In the genomic region with DNA sequence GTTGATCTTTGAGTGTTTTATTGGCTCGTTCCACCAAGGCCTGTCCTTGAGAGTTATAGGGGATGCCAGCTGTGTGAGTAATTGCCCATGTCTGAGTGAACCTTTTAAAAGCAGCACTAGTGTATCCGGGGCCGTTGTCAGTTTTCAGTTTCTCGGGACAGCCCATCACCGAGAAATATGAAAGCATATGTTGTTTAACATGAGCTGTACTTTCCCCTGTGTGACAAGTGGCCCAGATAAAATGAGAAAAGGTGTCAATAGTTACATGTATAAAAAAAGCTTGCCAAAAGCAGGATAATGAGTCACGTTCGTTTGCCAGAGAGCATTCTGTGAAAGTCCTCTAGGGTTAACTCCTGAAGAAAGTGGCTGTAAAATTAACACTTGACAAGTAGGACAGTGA, we compare ENCODE assay signal across 15 cellular contexts. TPM values are rescaled to one million over a fixed set of nuclear protein-coding genes. Genes with fewer than 3 reads are reported as not detected.
A peak's percentile ranks its signal among the peaks of the same experiment; 100 is the strongest.
DNase-seq lines count a peak whose midpoint lies in the region; ATAC-seq and TF ChIP-seq lines count a peak whose summit lies in the region.
"Had no signal": no experiment of that assay in that cellular context is flagged by ENCODE, and none has a peak within 500 bp of the region (broad histone marks: within the 10 kb centered on the region; RNA-seq: fewer than 3 reads in every experiment).

No MANE protein-coding gene starts in this region.

- peak overlapping the region; percentile 67 for H2AFZ ChIP-seq in SK-N-SH (ENCODE audit: low read depth)

- H3K27ac ChIP-seq in SK-N-SH (ENCODE audit: low read depth in 2 of 2, low read length in 1 of 2) (peak overlapping the region; percentile 55 to 70; a peak in 3 of 4 replicates), aorta (ENCODE audit: low read depth in 1 of 2, low read length in 2 of 2) (no peak overlapping the region)

- peaks cover 2% of the 10 kb centered on the region for H3F3A ChIP-seq in SK-N-SH (replicated peaks; ENCODE audit: insufficient read depth)

- POLR2A ChIA-PET in SK-N-SH (lab: Yijun Ruan, JAX) = no interaction called here

- no peaks in the 10 kb centered on the region for H3K9me2 ChIP-seq in SK-N-SH

- H4K20me1 ChIP-seq in SK-N-SH (ENCODE audit: insufficient read depth) = no peaks in the 10 kb centered on the region

- H3K79me2 ChIP-seq in SK-N-SH (ENCODE audit: insufficient read depth) = no peaks in the 10 kb centered on the region

- 13% methylated on average over 7 of the region's 7 CpGs for WGBS in SK-N-SH (ENCODE audit: low lambda C conversion rate)
- 6 to 8% methylated on average over 7 of the region's 7 CpGs for WGBS in aorta, 2 donors

- H3K27me3 ChIP-seq in SK-N-SH (ENCODE audit: insufficient read depth) (no peaks in the 10 kb centered on the region), aorta (ENCODE audit: control insufficient read depth in 1 of 2, insufficient read depth in 2 of 2, low read length in 1 of 2) (no peaks in the 10 kb centered on the region)
- H3K27me3 ChIP-seq: sigmoid colon had no signal

- intact Hi-C loops in Right ventricle myocardium superior (cut with DNase I) (no loop called here), left cardiac atrium (cut with DNase I) (no loop called here), aorta (cut with DNase I) (loop anchor here in 1 of 2 donors (10.0 kb wide), 2 partner anchors 66 to 256 kb away; no protein-coding TSS in a partner anchor)

- H3K4me3 ChIP-seq in SK-N-SH (ENCODE audit: low read depth in 2 of 2, low read length in 1 of 2) (no peak overlapping the region; a peak in 1 of 4 replicates), aorta (ENCODE audit: low read length in 2 of 2) (peak overlapping the region; percentile 24 to 61)

- peaks cover 0 to 20% of the 10 kb centered on the region in 2 experiments; a peak in 2 of 4 replicates for H3K4me1 ChIP-seq in SK-N-SH (ENCODE audit: control insufficient read depth in 1 of 2, insufficient read depth in 2 of 2, low read depth in 1 of 2, low read length in 1 of 2)
- H3K4me1 ChIP-seq in aorta (ENCODE audit: control insufficient read depth in 1 of 2, insufficient read depth in 2 of 2, low read length in 2 of 2) = peaks cover 4 to 6% of the 10 kb centered on the region in 2 donors

- TF ChIP-seq EP300 in SK-N-SH (IDR thresholded peaks at IDR 0.05; ENCODE audit: borderline replicate concordance in 1 of 2, low read depth in 1 of 2, low read length in 1 of 2) = peak in 1 of 2 experiments; percentile 49; a peak in 1 of 4 replicates

- DNase-seq in Right ventricle myocardium superior = no peak
- DNase-seq in left cardiac atrium = no peak
- no peak for DNase-seq in SK-N-SH
- DNase-seq in kidney tubule cell (ENCODE audit: low spot score) = peak; percentile 66
- DNase-seq in aorta = no peak
- DNase-seq in OCI-M2 (lab: John Stamatoyannopoulos, UW; ENCODE audit: unreplicated experiment) = no peak
- DNase-seq: activated CD4-positive, alpha-beta T cell treated with anti-CD3 and anti-CD28 coated beads, Interleukin-2, amount 50 U/mL, for 4 hours; activated gamma-delta T cell; cerebellar nuclear complex; NCI-H774; sigmoid colon had no signal

- H3K4me2 ChIP-seq in SK-N-SH = peak overlapping the region; percentile 36

- H3K36me3 ChIP-seq in SK-N-SH (replicated peaks in 1 of 2; ENCODE audit: control insufficient read depth in 1 of 2, insufficient read depth in 2 of 2, low read length in 1 of 2) = no peaks in the 10 kb centered on the region
- H3K36me3 ChIP-seq in aorta (ENCODE audit: control insufficient read depth in 1 of 2, insufficient read depth in 2 of 2, low read length in 1 of 2) = no peaks in the 10 kb centered on the region
- H3K36me3 ChIP-seq: sigmoid colon had no signal

- ATAC-seq in Right ventricle myocardium superior (ENCODE audit: poor library complexity) (peak; percentile 29), left cardiac atrium (no peak), aorta (ENCODE audit: low FRiP score) (peak; percentile 66), HG02610 (IDR thresholded peaks at IDR 0.05; ENCODE audit: unreplicated experiment) (no peak)
- no peak for ATAC-seq in activated CD4-positive, CD25-positive, alpha-beta regulatory T cell treated with anti-CD3 and anti-CD28 coated beads, Interleukin-2, amount 50 U/mL, for 24 hours

- TF ChIP-seq RAD21 in SK-N-SH (IDR thresholded peaks at IDR 0.05; ENCODE audit: low read length) = no peak

- CTCF ChIA-PET in SK-N-SH (lab: Yijun Ruan, JAX) = interaction anchor here (0.9 to 1.8 kb wide), 3 partner anchors 8 to 466 kb away, joined by 3 to 6 read pairs (median 5); no protein-coding TSS in a partner anchor

- H3K9me3 ChIP-seq in SK-N-SH = no peaks in the 10 kb centered on the region
- H3K9me3 ChIP-seq in aorta (ENCODE audit: control insufficient read depth, low read length) = no peaks in the 10 kb centered on the region
- H3K9me3 ChIP-seq: sigmoid colon had no signal

- no peak for TF ChIP-seq CTCF in SK-N-SH (IDR thresholded peaks at IDR 0.05)

- peak overlapping the region; percentile 5; the same call in 1 of the 2 replicates for H3K9ac ChIP-seq in SK-N-SH

TF ChIP-seq in SK-N-SH, 30 proteins besides CTCF, POLR2A, EP300 and RAD21 (continues in another document):
- no peak for TF ChIP-seq FOXM1 (IDR thresholded peaks at IDR 0.05; ENCODE audit: low read depth)
- no peak for TF ChIP-seq POLR2AphosphoS5 (IDR thresholded peaks at IDR 0.05; ENCODE audit: low read depth, low read length)
- TF ChIP-seq TAF1 (IDR thresholded peaks at IDR 0.05; ENCODE audit: borderline replicate concordance, low read depth, low read length) = no peak
- no peak for TF ChIP-seq MEF2A (IDR thresholded peaks at IDR 0.05; ENCODE audit: borderline replicate concordance, low read depth)
- no peak for TF ChIP-seq YY1 (IDR thresholded peaks at IDR 0.05; ENCODE audit: low read depth)
- TF ChIP-seq, protein P1, sequence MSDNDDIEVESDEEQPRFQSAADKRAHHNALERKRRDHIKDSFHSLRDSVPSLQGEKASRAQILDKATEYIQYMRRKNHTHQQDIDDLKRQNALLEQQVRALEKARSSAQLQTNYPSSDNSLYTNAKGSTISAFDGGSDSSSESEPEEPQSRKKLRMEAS (IDR thresholded peaks at IDR 0.05; ENCODE audit: low read depth) = peak; percentile 28; the same call in 1 of the 2 replicates
- TF ChIP-seq, protein P2, sequence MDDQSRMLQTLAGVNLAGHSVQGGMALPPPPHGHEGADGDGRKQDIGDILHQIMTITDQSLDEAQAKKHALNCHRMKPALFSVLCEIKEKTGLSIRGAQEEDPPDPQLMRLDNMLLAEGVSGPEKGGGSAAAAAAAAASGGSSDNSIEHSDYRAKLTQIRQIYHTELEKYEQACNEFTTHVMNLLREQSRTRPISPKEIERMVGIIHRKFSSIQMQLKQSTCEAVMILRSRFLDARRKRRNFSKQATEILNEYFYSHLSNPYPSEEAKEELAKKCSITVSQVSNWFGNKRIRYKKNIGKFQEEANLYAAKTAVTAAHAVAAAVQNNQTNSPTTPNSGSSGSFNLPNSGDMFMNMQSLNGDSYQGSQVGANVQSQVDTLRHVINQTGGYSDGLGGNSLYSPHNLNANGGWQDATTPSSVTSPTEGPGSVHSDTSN (IDR thresholded peaks at IDR 0.05) = peak; percentile 94
- TF ChIP-seq RFX5 (IDR thresholded peaks at IDR 0.05; ENCODE audit: low read length) = no peak
- no peak for TF ChIP-seq SMC3 (IDR thresholded peaks at IDR 0.05; ENCODE audit: low read depth, low read length)
- TF ChIP-seq, protein P3, sequence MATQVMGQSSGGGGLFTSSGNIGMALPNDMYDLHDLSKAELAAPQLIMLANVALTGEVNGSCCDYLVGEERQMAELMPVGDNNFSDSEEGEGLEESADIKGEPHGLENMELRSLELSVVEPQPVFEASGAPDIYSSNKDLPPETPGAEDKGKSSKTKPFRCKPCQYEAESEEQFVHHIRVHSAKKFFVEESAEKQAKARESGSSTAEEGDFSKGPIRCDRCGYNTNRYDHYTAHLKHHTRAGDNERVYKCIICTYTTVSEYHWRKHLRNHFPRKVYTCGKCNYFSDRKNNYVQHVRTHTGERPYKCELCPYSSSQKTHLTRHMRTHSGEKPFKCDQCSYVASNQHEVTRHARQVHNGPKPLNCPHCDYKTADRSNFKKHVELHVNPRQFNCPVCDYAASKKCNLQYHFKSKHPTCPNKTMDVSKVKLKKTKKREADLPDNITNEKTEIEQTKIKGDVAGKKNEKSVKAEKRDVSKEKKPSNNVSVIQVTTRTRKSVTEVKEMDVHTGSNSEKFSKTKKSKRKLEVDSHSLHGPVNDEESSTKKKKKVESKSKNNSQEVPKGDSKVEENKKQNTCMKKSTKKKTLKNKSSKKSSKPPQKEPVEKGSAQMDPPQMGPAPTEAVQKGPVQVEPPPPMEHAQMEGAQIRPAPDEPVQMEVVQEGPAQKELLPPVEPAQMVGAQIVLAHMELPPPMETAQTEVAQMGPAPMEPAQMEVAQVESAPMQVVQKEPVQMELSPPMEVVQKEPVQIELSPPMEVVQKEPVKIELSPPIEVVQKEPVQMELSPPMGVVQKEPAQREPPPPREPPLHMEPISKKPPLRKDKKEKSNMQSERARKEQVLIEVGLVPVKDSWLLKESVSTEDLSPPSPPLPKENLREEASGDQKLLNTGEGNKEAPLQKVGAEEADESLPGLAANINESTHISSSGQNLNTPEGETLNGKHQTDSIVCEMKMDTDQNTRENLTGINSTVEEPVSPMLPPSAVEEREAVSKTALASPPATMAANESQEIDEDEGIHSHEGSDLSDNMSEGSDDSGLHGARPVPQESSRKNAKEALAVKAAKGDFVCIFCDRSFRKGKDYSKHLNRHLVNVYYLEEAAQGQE (IDR thresholded peaks at IDR 0.05; ENCODE audit: low read depth, low read length) = no peak
- no peak for TF ChIP-seq SIN3A (IDR thresholded peaks at IDR 0.05; ENCODE audit: borderline replicate concordance, low read depth, low read length)
- no peak for TF ChIP-seq CHD2 (IDR thresholded peaks at IDR 0.05; ENCODE audit: low read length, partially characterized antibody)
- TF ChIP-seq EZH2phosphoT487 (IDR thresholded peaks at IDR 0.05; ENCODE audit: borderline replicate concordance, low read depth) = no peak

RNA-seq across cellular contexts. Expression of a gene that starts 48.6 kb away (rescaled TPM):
- total RNA-seq in Right ventricle myocardium superior = not detected
- not detected for total RNA-seq in left cardiac atrium
- polyA plus RNA-seq in SK-N-SH (2012; rRNA removed) = not detected in 2 replicates
- polyA plus RNA-seq in SK-N-SH (2012; cell fraction: cytosol; rRNA removed) = not detected in 2 replicates
- polyA plus RNA-seq in SK-N-SH (2012; cell fraction: nucleus; rRNA removed) = not detected in 2 replicates
- total RNA-seq in aorta = not detected
- 1 to 10 TPM in 1 of 2 donors, not detected in 1; 3.0 TPM for polyA plus RNA-seq in aorta
- total RNA-seq: A673; T-helper 1 cell treated with Interleukin-12 subunit alpha and Interleukin-12 subunit beta and Interleukin-4 antibody, amounts not matched to agents 30 ng/mL and 1 ng/mL, for 36 hours had no signal

Comparison
In these comparisons a context has a peak if more than half of its experiments do, and no peak if none do; other contexts are left out.
1. ATAC-seq: peak in Right ventricle myocardium superior (single experiment) and aorta (single experiment); none in left cardiac atrium (0 of 2), activated CD4-positive, CD25-positive, alpha-beta regulatory T cell treated with anti-CD3 and anti-CD28 coated beads, Interleukin-2, amount 50 U/mL, for 24 hours (0 of 2) and HG02610 (single experiment).
2. H3K27ac ChIP-seq: peak in SK-N-SH (2 of 2); none in aorta (0 of 2).
3. H3K4me3 ChIP-seq: peak in aorta (2 of 2); none in SK-N-SH (0 of 2).